In genomic region chr19:35746556-35746955, GRCh38 we compare ENCODE assay signal across 9 cellular contexts. TPM values are rescaled to one million over a fixed set of nuclear protein-coding genes. Genes with fewer than 3 reads are reported as not detected.
DNase-seq lines count a peak whose midpoint lies in the region; ATAC-seq and TF ChIP-seq lines count a peak whose summit lies in the region.
"Had no signal": no experiment of that assay in that cellular context is flagged by ENCODE, and none has a peak within 500 bp of the region (broad histone marks: within the 10 kb centered on the region; RNA-seq: fewer than 3 reads in every experiment).

No MANE protein-coding gene starts in this region.

- TF ChIP-seq EP300 in gastroesophageal sphincter (IDR thresholded peaks at IDR 0.05), result no peak

- H3K27ac ChIP-seq in gastroesophageal sphincter, result peak overlapping the region in 1 of 4 donors; percentile 100

- H3K9ac ChIP-seq in mucosa of stomach (ENCODE audit: low read length), result peak overlapping the region; percentile 96

- TF ChIP-seq CTCF in AG09309 (IDR thresholded peaks at IDR 0.05; ENCODE audit: control insufficient read depth, insufficient read depth, low read depth, low read length, missing control alignments) (no peak), HFFc6 (IDR thresholded peaks at IDR 0.05) (no peak), astrocyte of the spinal cord (IDR thresholded peaks at IDR 0.05; ENCODE audit: low read depth, low read length) (no peak), gastroesophageal sphincter (IDR thresholded peaks at IDR 0.05) (no peak)

- in situ Hi-C loops in astrocyte of the spinal cord (cut with HindIII; ENCODE audit: low sequenced_read_pairs), result no loop called here

- H3K4me3 ChIP-seq in AG09309 (ENCODE audit: control insufficient read depth, low read depth, low read length) (peak overlapping the region; percentile 85), astrocyte of the spinal cord (ENCODE audit: low read depth, low read length) (peak overlapping the region; percentile 97), mucosa of stomach (ENCODE audit: low read length) (no peak overlapping the region), gastroesophageal sphincter (peak overlapping the region in 1 of 2 donors; percentile 86)

- peaks cover 3% of the 10 kb centered on the region for H3K27me3 Mint-ChIP-seq in HFFc6 (ENCODE audit: insufficient read depth)

- WGBS in gastroesophageal sphincter (ENCODE audit: low coverage in 1 of 2), 2 donors, result 81% methylated on average over 4 of the region's 5 CpGs; no CpG with 5 or more reads in 1 of the 2 donors

- peak overlapping the region; percentile 97 for H3K4me3 Mint-ChIP-seq in HFFc6

- DNase-seq in AG09309 (ENCODE audit: low read depth), result no peak
- DNase-seq in HFFc6, result no peak
- no peak for DNase-seq in astrocyte of the spinal cord (ENCODE audit: low read depth, low spot score)
- no peak for DNase-seq in stimulated activated naive CD4-positive, alpha-beta T cell (lab: John Stamatoyannopoulos, UW)
- no peak for DNase-seq in NCI-H69 (lab: John Stamatoyannopoulos, UW)
- DNase-seq: kidney glomerular epithelial cell had no signal

- H3K9me3 ChIP-seq in mucosa of stomach (ENCODE audit: control insufficient read depth, low read length) (no peaks in the 10 kb centered on the region), gastroesophageal sphincter (no peaks in the 10 kb centered on the region)

- H3K36me3 Mint-ChIP-seq in HFFc6 (ENCODE audit: low read depth), result peaks cover 13% of the 10 kb centered on the region

- H3K9me3 Mint-ChIP-seq in HFFc6, result no peaks in the 10 kb centered on the region

- H3K27ac Mint-ChIP-seq in HFFc6, result peak overlapping the region; percentile 100

- H3K36me3 ChIP-seq in mucosa of stomach (ENCODE audit: control insufficient read depth, insufficient read depth, low read length) (no peaks in the 10 kb centered on the region), gastroesophageal sphincter (peaks cover 0 to 27% of the 10 kb centered on the region in 2 donors)

- TF ChIP-seq POLR2A in gastroesophageal sphincter (IDR thresholded peaks at IDR 0.05), result no peak

- H3K27me3 ChIP-seq in mucosa of stomach (ENCODE audit: control insufficient read depth, insufficient read depth, low read length), result no peaks in the 10 kb centered on the region
- H3K27me3 ChIP-seq in gastroesophageal sphincter, result no peaks in the 10 kb centered on the region

- peaks cover 45% of the 10 kb centered on the region for H3K4me1 Mint-ChIP-seq in HFFc6 (ENCODE audit: low read depth)

- peaks cover 31% of the 10 kb centered on the region for H3K4me1 ChIP-seq in mucosa of stomach (ENCODE audit: control insufficient read depth, insufficient read depth, low read length)
- H3K4me1 ChIP-seq in gastroesophageal sphincter, result peaks cover 0 to 73% (median 28%) of the 10 kb centered on the region in 3 donors

- no peak for ATAC-seq in gastroesophageal sphincter
- no peak for ATAC-seq in HG03378 (IDR thresholded peaks at IDR 0.05; ENCODE audit: unreplicated experiment)

RNA-seq across cellular contexts. Expression of gene PSENEN, which starts 1.1 kb away (rescaled TPM):
- total RNA-seq in HFFc6 (2021; fragmentation: NEBNext Ultra II Directional; extraction: Animal tissue kit (Norgen Biotek cat#: 25700)), result 10 to 100 TPM; 68.2 to 86.6 (median 74.9) TPM
- 10 to 100 TPM; 20.4 to 35.7 (median 29.5) TPM for total RNA-seq in gastroesophageal sphincter

RNA-seq across cellular contexts. Expression of gene U2AF1L4, which starts 1.3 kb away (rescaled TPM):
- total RNA-seq in HFFc6 (2021; fragmentation: NEBNext Ultra II Directional; extraction: Animal tissue kit (Norgen Biotek cat#: 25700)), result 10 to 100 TPM; 18.0 to 20.8 (median 18.7) TPM
- total RNA-seq in gastroesophageal sphincter, result 10 to 100 TPM in 3 of 4 donors, 1 to 10 TPM in 1; 7.5 to 29.3 (median 23.7) TPM

RNA-seq across cellular contexts. Expression of gene LIN37, which starts 1.8 kb away (rescaled TPM):
- total RNA-seq in HFFc6 (2021; fragmentation: NEBNext Ultra II Directional; extraction: Animal tissue kit (Norgen Biotek cat#: 25700)), result 1 to 10 TPM; 6.0 to 9.9 (median 8.7) TPM
- 10 to 100 TPM; 14.4 to 29.4 (median 18.7) TPM for total RNA-seq in gastroesophageal sphincter

RNA-seq across cellular contexts. Expression of gene IGFLR1, which starts 4.3 kb away (rescaled TPM):
- 1 to 10 TPM in 4 of 6 experiments, under 1 TPM in 2; 0.76 to 2.8 (median 1.4) TPM for total RNA-seq in HFFc6 (2021; fragmentation: NEBNext Ultra II Directional; extraction: Animal tissue kit (Norgen Biotek cat#: 25700))
- total RNA-seq in gastroesophageal sphincter, result 10 to 100 TPM in 1 of 4 donors, 1 to 10 TPM in 3; 4.6 to 14.3 (median 6.7) TPM

RNA-seq across cellular contexts. Expression of gene HSPB6, which starts 10.3 kb away (rescaled TPM):
- total RNA-seq in HFFc6 (2021; fragmentation: NEBNext Ultra II Directional; extraction: Animal tissue kit (Norgen Biotek cat#: 25700)), result 100 to 1,000 TPM in 1 of 6 experiments, 10 to 100 TPM in 5; 37.0 to 122 (median 43.9) TPM
- 100 to 1,000 TPM in 2 of 4 donors, 10 to 100 TPM in 2; 44.9 to 119 (median 96.6) TPM for total RNA-seq in gastroesophageal sphincter
